ENCODE assay signal across 3 cellular contexts in genomic region chrX:126030021-126030420, GRCh38.
"Had no signal": no experiment of that assay in that cellular context is flagged by ENCODE, and none has a peak within 500 bp of the region (broad histone marks: within the 10 kb centered on the region; RNA-seq: fewer than 3 reads in every experiment).

No MANE protein-coding gene starts in this region.

- DNase-seq: GDM1, GF-D8 had no signal

- ATAC-seq: GM12878 had no signal

- H3K4me3 ChIP-seq: GM12878 had no signal
